Comparison of ENCODE assay signal across 3 cellular contexts in genomic region chrX:34972206-34972605, GRCh38.
TF ChIP-seq lines count a peak whose summit lies in the region.

No MANE protein-coding gene starts in this region.

TF ChIP-seq in GM12878, 131 proteins besides CTCF, POLR2A, EP300 and RAD21:
- TF ChIP-seq RBBP5 (conservative IDR thresholded peaks at IDR 0.05) (no peak), E2F8 (IDR thresholded peaks at IDR 0.05; ENCODE audit: low read depth, partially characterized antibody) (no peak), ZNF207 (IDR thresholded peaks at IDR 0.05; ENCODE audit: borderline replicate concordance) (no peak), HDGF (IDR thresholded peaks at IDR 0.05) (no peak), SRF (IDR thresholded peaks at IDR 0.05; ENCODE audit: low read depth in 2 of 2, low read length in 2 of 2) (no peak), RUNX3 (IDR thresholded peaks at IDR 0.05; ENCODE audit: low read length) (no peak), SMAD1 (IDR thresholded peaks at IDR 0.05; ENCODE audit: low read depth, partially characterized antibody) (no peak), IRF4 (IDR thresholded peaks at IDR 0.05; ENCODE audit: low read depth, low read length) (no peak), NFYA (IDR thresholded peaks at IDR 0.05; ENCODE audit: borderline replicate concordance, low read depth, low read length) (no peak), BMI1 (IDR thresholded peaks at IDR 0.05; ENCODE audit: borderline replicate concordance) (no peak), RFX5 (IDR thresholded peaks at IDR 0.05; ENCODE audit: low read depth, low read length) (no peak), CBX3 (IDR thresholded peaks at IDR 0.05; ENCODE audit: borderline replicate concordance, low read depth) (no peak), DPF2 (IDR thresholded peaks at IDR 0.05) (no peak)

TF ChIP-seq in endothelial cell of umbilical vein, 7 proteins besides CTCF, POLR2A, EP300 and RAD21:
- no peak for TF ChIP-seq POLR2AphosphoS5 (IDR thresholded peaks at IDR 0.05; ENCODE audit: insufficient read depth, low read depth, low read length)
- no peak for TF ChIP-seq MYC (IDR thresholded peaks at IDR 0.05; ENCODE audit: low read depth, low read length)
- no peak for TF ChIP-seq GATA2 (IDR thresholded peaks at IDR 0.05; ENCODE audit: insufficient read depth, insufficient read length, low read depth, low read length)
- TF ChIP-seq MAX (IDR thresholded peaks at IDR 0.05; ENCODE audit: insufficient read depth, insufficient read length): no peak
- TF ChIP-seq FOS (IDR thresholded peaks at IDR 0.05; ENCODE audit: borderline replicate concordance, insufficient read depth, low read length): no peak
- no peak for TF ChIP-seq EZH2 (IDR thresholded peaks at IDR 0.05; ENCODE audit: borderline replicate concordance, low read depth, low read length, severe bottlenecking)
- no peak for TF ChIP-seq JUN (IDR thresholded peaks at IDR 0.05; ENCODE audit: borderline replicate concordance, insufficient read depth, insufficient read length, low read depth)

TF ChIP-seq in neural cell, 6 proteins besides CTCF, POLR2A, EP300 and RAD21:
- peak; percentile 65 for TF ChIP-seq POLR2AphosphoS5 (IDR thresholded peaks at IDR 0.05)
- TF ChIP-seq TAF1 (IDR thresholded peaks at IDR 0.05; ENCODE audit: low read depth): no peak
- no peak for TF ChIP-seq EZH2 (IDR thresholded peaks at IDR 0.05; ENCODE audit: borderline replicate concordance, insufficient read depth, low read length, poor library complexity, severe bottlenecking)
